ENCODE assay signal across 23 cellular contexts in the genomic region with DNA sequence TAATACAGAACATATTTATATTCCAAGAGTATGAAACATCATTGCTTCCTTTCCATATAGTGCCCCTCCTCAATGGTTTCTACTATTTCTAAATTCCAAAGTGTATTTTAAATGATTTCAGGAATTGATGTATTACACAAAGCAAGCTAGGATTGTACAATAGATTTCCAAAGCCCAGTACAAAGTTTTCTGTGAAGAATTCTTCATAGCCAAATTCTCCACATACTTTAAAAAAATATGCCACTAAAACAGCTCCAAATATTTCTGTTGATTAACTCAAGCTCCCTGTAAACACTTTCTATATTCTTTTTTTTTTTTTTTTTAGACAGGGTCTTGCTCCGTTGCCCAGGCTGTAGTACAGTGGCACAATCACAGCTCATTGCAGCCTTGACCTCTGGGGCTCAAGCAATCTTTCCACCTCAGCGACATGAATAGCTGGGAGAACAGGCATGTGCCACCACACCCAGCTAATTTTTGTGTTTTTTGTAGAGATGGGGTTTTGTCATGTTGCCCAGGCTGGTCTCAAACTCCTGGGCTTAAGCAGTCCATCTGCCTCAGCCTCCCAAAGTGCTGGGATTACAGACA. TPM values are rescaled to one million over a fixed set of nuclear protein-coding genes. Genes with fewer than 3 reads are reported as not detected.
DNase-seq lines count a peak whose midpoint lies in the region; TF ChIP-seq lines count a peak whose summit lies in the region.
"Had no signal": no experiment of that assay in that cellular context is flagged by ENCODE, and none has a peak within 500 bp of the region (broad histone marks: within the 10 kb centered on the region; RNA-seq: fewer than 3 reads in every experiment).

No MANE protein-coding gene starts in this region.

- peaks cover 75% of the 10 kb centered on the region for H3K4me1 ChIP-seq in OCI-LY3 (ENCODE audit: low read length)
- H3K4me1 ChIP-seq: BE2C, HAP-1 had no signal

- peaks cover 6% of the 10 kb centered on the region for H3K36me3 Mint-ChIP-seq in activated naive CD8-positive, alpha-beta T cell
- H3K36me3 Mint-ChIP-seq in activated naive CD8-positive, alpha-beta T cell treated with anti-CD3 and anti-CD28 coated beads for 36 hours, result peaks cover 31% of the 10 kb centered on the region
- H3K36me3 Mint-ChIP-seq: brain had no signal

- peak overlapping the region; percentile 78 for H3K27ac ChIP-seq in OCI-LY3 (ENCODE audit: low read length)
- H3K27ac ChIP-seq: SJCRH30 had no signal

- no peak overlapping the region for H3K27ac Mint-ChIP-seq in activated naive CD8-positive, alpha-beta T cell
- no peak overlapping the region for H3K27ac Mint-ChIP-seq in activated naive CD8-positive, alpha-beta T cell treated with anti-CD3 and anti-CD28 coated beads for 36 hours
- H3K27ac Mint-ChIP-seq: brain had no signal

- peaks cover 95% of the 10 kb centered on the region for H4K20me1 ChIP-seq in OCI-LY3 (ENCODE audit: insufficient read depth, low read length)

- TF ChIP-seq CTCF in OCI-LY3 (IDR thresholded peaks at IDR 0.05; ENCODE audit: low read depth, low read length), result no peak
- TF ChIP-seq CTCF in fibroblast of the aortic adventitia (IDR thresholded peaks at IDR 0.05; ENCODE audit: insufficient read depth, low read length), result no peak

- H3K4me2 ChIP-seq in OCI-LY3 (ENCODE audit: low read length), result peak overlapping the region; percentile 67

- peaks cover 100% of the 10 kb centered on the region for H3K79me2 ChIP-seq in OCI-LY3 (ENCODE audit: low read length)

- no peak overlapping the region for H2AFZ ChIP-seq in OCI-LY3 (ENCODE audit: low read depth, low read length)

- H3K4me3 Mint-ChIP-seq in activated naive CD8-positive, alpha-beta T cell, result peak overlapping the region; percentile 42
- no peak overlapping the region for H3K4me3 Mint-ChIP-seq in activated naive CD8-positive, alpha-beta T cell treated with anti-CD3 and anti-CD28 coated beads for 36 hours
- H3K4me3 Mint-ChIP-seq: brain; stimulated activated naive CD8-positive, alpha-beta T cell treated with anti-CD3 and anti-CD28 coated beads, Interleukin-15, Interleukin-2, amounts not matched to agents 100 ng/mL and 50 ng/mL, for 24 hours had no signal

- H3K4me3 ChIP-seq in OCI-LY3 (ENCODE audit: low read length) (no peak overlapping the region; the same call in 1 of the 2 replicates), fibroblast of the aortic adventitia (ENCODE audit: low read depth, low read length) (no peak overlapping the region)
- H3K4me3 ChIP-seq: HAP-1, SJCRH30, tibial nerve had no signal

- peaks cover 13% of the 10 kb centered on the region for H3K36me3 ChIP-seq in OCI-LY3 (replicated peaks; ENCODE audit: low read depth, low read length)
- H3K36me3 ChIP-seq: BE2C, HAP-1, tibial nerve had no signal

- no peaks in the 10 kb centered on the region for H3K27me3 ChIP-seq in OCI-LY3 (ENCODE audit: low read depth, low read length)
- H3K27me3 ChIP-seq: BE2C, SJCRH30, tibial nerve had no signal

- no peaks in the 10 kb centered on the region for H3K9me3 ChIP-seq in OCI-LY3 (ENCODE audit: insufficient read depth, low read length)
- H3K9me3 ChIP-seq: BE2C, HAP-1, SJCRH30, tibial nerve had no signal

- H3K9me3 Mint-ChIP-seq in activated naive CD8-positive, alpha-beta T cell (ENCODE audit: low read depth), result no peaks in the 10 kb centered on the region
- H3K9me3 Mint-ChIP-seq in activated naive CD8-positive, alpha-beta T cell treated with anti-CD3 and anti-CD28 coated beads for 36 hours, result peaks cover 1% of the 10 kb centered on the region
- H3K9me3 Mint-ChIP-seq: brain; stimulated activated naive CD8-positive, alpha-beta T cell treated with anti-CD3 and anti-CD28 coated beads, Interleukin-15, Interleukin-2, amounts not matched to agents 100 ng/mL and 50 ng/mL, for 24 hours had no signal

- peaks cover 97% of the 10 kb centered on the region for H3K4me1 Mint-ChIP-seq in activated naive CD8-positive, alpha-beta T cell (ENCODE audit: low read depth)
- H3K4me1 Mint-ChIP-seq in activated naive CD8-positive, alpha-beta T cell treated with anti-CD3 and anti-CD28 coated beads for 36 hours, result peaks cover 90% of the 10 kb centered on the region

- no peaks in the 10 kb centered on the region for H3K27me3 Mint-ChIP-seq in activated naive CD8-positive, alpha-beta T cell
- no peaks in the 10 kb centered on the region for H3K27me3 Mint-ChIP-seq in activated naive CD8-positive, alpha-beta T cell treated with anti-CD3 and anti-CD28 coated beads for 36 hours
- H3K27me3 Mint-ChIP-seq: brain; stimulated activated naive CD8-positive, alpha-beta T cell treated with anti-CD3 and anti-CD28 coated beads, Interleukin-15, Interleukin-2, amounts not matched to agents 100 ng/mL and 50 ng/mL, for 24 hours had no signal

- no peak for DNase-seq in activated naive CD8-positive, alpha-beta T cell treated with anti-CD3 and anti-CD28 coated beads for 36 hours
- DNase-seq in fibroblast of the aortic adventitia (ENCODE audit: low read depth) (peak; percentile 40), OCI-M1 (lab: John Stamatoyannopoulos, UW) (no peak), EL (no peak), GM03348 (ENCODE audit: low spot score) (no peak)
- no peak for DNase-seq in activated CD4-positive, alpha-beta T cell treated with anti-CD3 and anti-CD28 coated beads, Interleukin-2, amount 50 U/mL, for 48 hours
- DNase-seq: activated CD4-positive, alpha-beta T cell treated with anti-CD3 and anti-CD28 coated beads for 48 hours; activated effector memory CD4-positive, alpha-beta T cell treated with anti-CD3 and anti-CD28 coated beads, Interleukin-2, amount 50 U/mL, for 16 hours; BE2C; effector memory CD4-positive, alpha-beta T cell; kidney; mammary epithelial cell; NCI-H1694; NCI-H748 treated with DMSO at 0.1 percent for 48 hours; SJCRH30; stimulated activated CD4-positive, alpha-beta T cell treated with anti-CD3 and anti-CD28 coated beads, Interleukin-4, amount 100 ng/mL, for 24 hours; T-helper 1 cell had no signal

- H3K9ac ChIP-seq in OCI-LY3 (ENCODE audit: low read length), result peak overlapping the region; percentile 26; the same call in 1 of the 2 replicates

RNA-seq across cellular contexts. Expression of a gene that starts 50.6 kb away (rescaled TPM):
- 10 to 100 TPM; 93.3 to 97.9 TPM for total RNA-seq in activated naive CD8-positive, alpha-beta T cell treated with anti-CD3 and anti-CD28 coated beads for 36 hours
- total RNA-seq in fibroblast of the aortic adventitia (ENCODE audit: low replicate concordance), result 47.0 and 51.0 TPM in 2 replicates
